In genomic region chr20:57627972-57628650, GRCh38 we compare ENCODE assay signal across 8 cellular contexts. TPM values are rescaled to one million over a fixed set of nuclear protein-coding genes. Genes with fewer than 3 reads are reported as not detected.
DNase-seq lines count a peak whose midpoint lies in the region; ATAC-seq and TF ChIP-seq lines count a peak whose summit lies in the region.

No MANE protein-coding gene starts in this region.

- no peak for ATAC-seq in GM19035 (IDR thresholded peaks at IDR 0.05; ENCODE audit: unreplicated experiment)

- peaks cover 10% of the 10 kb centered on the region for H3K36me3 Mint-ChIP-seq in stimulated activated naive CD8-positive, alpha-beta T cell treated with anti-CD3 and anti-CD28 coated beads, Interleukin-15, Interleukin-2, amounts not matched to agents 100 ng/mL and 50 ng/mL, for 24 hours (ENCODE audit: low read depth)

- no peak for TF ChIP-seq POLR2A in adrenal gland (IDR thresholded peaks at IDR 0.05)

- POLR2A ChIA-PET in RWPE1 (lab: Yijun Ruan, JAX; ENCODE audit: low non-redundant PET) = no interaction called here

- H3K27ac Mint-ChIP-seq in stimulated activated naive CD8-positive, alpha-beta T cell treated with anti-CD3 and anti-CD28 coated beads, Interleukin-15, Interleukin-2, amounts not matched to agents 100 ng/mL and 50 ng/mL, for 24 hours = peak overlapping the region; percentile 97

- H3K27me3 Mint-ChIP-seq in stimulated activated naive CD8-positive, alpha-beta T cell treated with anti-CD3 and anti-CD28 coated beads, Interleukin-15, Interleukin-2, amounts not matched to agents 100 ng/mL and 50 ng/mL, for 24 hours = no peaks in the 10 kb centered on the region

- CTCF ChIA-PET in RWPE1 (lab: Yijun Ruan, JAX) = interaction anchor here (0.7 to 0.8 kb wide), 2 partner anchors 52 to 63 kb away, joined by 3 read pairs; no protein-coding TSS in a partner anchor

- H3K79me2 ChIP-seq in DOHH2 (ENCODE audit: control insufficient read depth, low read length) = no peaks in the 10 kb centered on the region

- WGBS in adrenal gland, 4 donors = 31 to 40% (median 37%) methylated on average over 10 of the region's 10 CpGs

- H4K20me1 ChIP-seq in DOHH2 (ENCODE audit: control insufficient read depth, insufficient read depth, low read depth, low read length) = no peaks in the 10 kb centered on the region

- H3K4me1 ChIP-seq in DOHH2 (ENCODE audit: control insufficient read depth, low read length) (peaks cover 41% of the 10 kb centered on the region), adrenal gland (replicated peaks in 1 of 2) (peaks cover 0 to 6% of the 10 kb centered on the region in 2 donors)

- intact Hi-C loops in adrenal gland (cut with DNase I) = no loop called here

- DNase-seq in RWPE1 (ENCODE audit: low spot score) = no peak
- DNase-seq in adrenal gland = peak in 6 of 7 donors; percentile 42 to 69 (median 52)
- DNase-seq in NCI-H524 (lab: John Stamatoyannopoulos, UW) = no peak
- DNase-seq in NCI-H345 treated with DMSO at 0.1 percent for 48 hours (lab: John Stamatoyannopoulos, UW; ENCODE audit: unreplicated experiment) = no peak

- peaks cover 12% of the 10 kb centered on the region; the same call in 1 of the 2 replicates for H3K9me3 ChIP-seq in DOHH2 (ENCODE audit: control insufficient read depth, insufficient read depth, low read length)
- H3K9me3 ChIP-seq in adrenal gland (replicated peaks in 1 of 3) = no peaks in the 10 kb centered on the region

- H3K4me3 Mint-ChIP-seq in stimulated activated naive CD8-positive, alpha-beta T cell treated with anti-CD3 and anti-CD28 coated beads, Interleukin-15, Interleukin-2, amounts not matched to agents 100 ng/mL and 50 ng/mL, for 24 hours = peak overlapping the region; percentile 90

- H3K4me1 Mint-ChIP-seq in stimulated activated naive CD8-positive, alpha-beta T cell treated with anti-CD3 and anti-CD28 coated beads, Interleukin-15, Interleukin-2, amounts not matched to agents 100 ng/mL and 50 ng/mL, for 24 hours (ENCODE audit: low read depth) = peaks cover 47% of the 10 kb centered on the region

- peak overlapping the region; percentile 83 for H3K27ac ChIP-seq in DOHH2 (ENCODE audit: low read depth, low read length)
- peak overlapping the region; percentile 72 for H3K27ac ChIP-seq in RWPE1
- peak overlapping the region in 4 of 5 donors; percentile 19 to 88 (median 66) for H3K27ac ChIP-seq in adrenal gland
- peak overlapping the region; percentile 65 for H3K27ac ChIP-seq in layer of hippocampus (ENCODE audit: low read depth, low read length)

- H3F3A ChIP-seq in DOHH2 (ENCODE audit: control insufficient read depth, insufficient read depth) = peaks cover 7% of the 10 kb centered on the region; the same call in 1 of the 2 replicates

- H3K36me3 ChIP-seq in DOHH2 (ENCODE audit: control insufficient read depth, low read length) (no peaks in the 10 kb centered on the region), adrenal gland (replicated peaks in 1 of 2) (no peaks in the 10 kb centered on the region)

- TF ChIP-seq CTCF in DOHH2 (IDR thresholded peaks at IDR 0.05; ENCODE audit: low read depth, low read length, poor library complexity, severe bottlenecking) (no peak), RWPE1 (conservative IDR thresholded peaks at IDR 0.05; ENCODE audit: low read depth) (no peak), adrenal gland (IDR thresholded peaks at IDR 0.05) (no peak)

- H3K9me3 Mint-ChIP-seq in stimulated activated naive CD8-positive, alpha-beta T cell treated with anti-CD3 and anti-CD28 coated beads, Interleukin-15, Interleukin-2, amounts not matched to agents 100 ng/mL and 50 ng/mL, for 24 hours = peaks cover 9% of the 10 kb centered on the region

- H3K9me2 ChIP-seq in DOHH2 (replicated peaks; ENCODE audit: control insufficient read depth, low read length) = no peaks in the 10 kb centered on the region

- H3K27me3 ChIP-seq in DOHH2 (ENCODE audit: control insufficient read depth, low read length) (peaks cover 55% of the 10 kb centered on the region), adrenal gland (peaks cover 5% of the 10 kb centered on the region), layer of hippocampus (ENCODE audit: control insufficient read depth, insufficient read depth, low read length) (no peaks in the 10 kb centered on the region)

- peak overlapping the region; percentile 66 for H3K4me2 ChIP-seq in DOHH2 (ENCODE audit: low read length)

- peak overlapping the region; percentile 48 for H3K4me3 ChIP-seq in DOHH2 (ENCODE audit: low read length)
- H3K4me3 ChIP-seq in adrenal gland = no peak overlapping the region

RNA-seq across cellular contexts. Expression of gene ZBP1, which starts 7.9 kb away (rescaled TPM):
- 1 to 10 TPM in 1 of 8 donors, under 1 TPM in 5, not detected in 2; 0.14 to 1.8 (median 0.59) TPM for total RNA-seq in adrenal gland
- polyA plus RNA-seq in adrenal gland = 1 to 10 TPM in 1 of 3 donors, under 1 TPM in 2; 0.67 to 2.9 (median 0.82) TPM

Comparison
In these comparisons a context has a peak if more than half of its experiments do, and no peak if none do; other contexts are left out.
1. DNase-seq: peak in adrenal gland (6 of 7); none in RWPE1 (single experiment), NCI-H524 (0 of 2) and NCI-H345 treated with DMSO at 0.1 percent for 48 hours (single experiment).
2. Peak in every context shown above with its lines, with median percentiles within 50 percentile points of each other: H3K27ac ChIP-seq.